24 cellular contexts compared by ENCODE assay signal in the genomic region with DNA sequence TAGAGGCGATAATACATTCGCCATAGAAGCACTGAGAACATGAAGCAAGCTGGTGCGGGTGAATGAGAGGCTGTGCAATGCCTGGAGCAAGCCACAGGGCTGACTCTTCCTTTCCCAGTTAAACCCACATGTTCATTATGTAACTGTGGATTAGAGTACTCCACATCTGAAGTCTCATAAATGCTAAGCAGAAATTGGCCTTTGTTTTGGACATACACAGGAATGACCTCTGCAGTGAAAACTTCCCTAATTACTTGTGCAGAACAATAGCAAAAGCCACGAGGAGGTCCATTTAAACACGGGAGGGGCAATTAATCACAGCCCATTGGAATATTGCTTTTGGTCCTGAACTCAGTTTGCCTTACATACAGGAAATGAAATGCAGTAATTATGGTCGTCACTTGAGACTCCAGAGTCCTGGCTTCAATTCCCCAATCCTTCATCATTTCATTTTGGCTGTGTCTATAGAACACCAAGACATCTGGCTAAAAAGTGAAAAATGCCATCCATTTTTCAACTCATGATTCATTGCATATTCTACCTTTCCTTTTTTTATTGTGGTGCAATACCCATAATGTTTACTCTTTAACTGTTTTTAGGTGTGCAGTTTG.
DNase-seq lines count a peak whose midpoint lies in the region; ATAC-seq and TF ChIP-seq lines count a peak whose summit lies in the region.
"Had no signal": no experiment of that assay in that cellular context is flagged by ENCODE, and none has a peak within 500 bp of the region (broad histone marks: within the 10 kb centered on the region; RNA-seq: fewer than 3 reads in every experiment).

No MANE protein-coding gene starts in this region.

- POLR2A ChIA-PET in activated CD4-positive, alpha-beta T cell treated with anti-CD3 and anti-CD28 coated beads for 36 hours (lab: Charles Lee) = no interaction called here

- no peaks in the 10 kb centered on the region for H3K9me3 Mint-ChIP-seq in activated CD4-positive, alpha-beta T cell treated with anti-CD3 and anti-CD28 coated beads for 36 hours (ENCODE audit: low read depth)
- H3K9me3 Mint-ChIP-seq: neural crest cell; stimulated activated naive CD8-positive, alpha-beta T cell treated with anti-CD3 and anti-CD28 coated beads, Interleukin-15, Interleukin-2, amounts not matched to agents 100 ng/mL and 50 ng/mL, for 24 hours; T-helper 2 cell treated with Interferon-gamma antibody and Interleukin-4, amounts not matched to agents 5 μg/mL and 100 μg/mL, for 36 hours; WTC11 had no signal

- intact Hi-C loops in left ventricle myocardium superior (cut with micrococcal nuclease) (no loop called here), right cardiac atrium (cut with DNase I) (no loop called here), thyroid gland (cut with DNase I) (no loop called here)
- intact Hi-C loops in activated CD4-positive, alpha-beta T cell treated with anti-CD3 and anti-CD28 coated beads for 36 hours (cut with DNase I, micrococcal nuclease) = no loop called here

- no peak overlapping the region for H3K27ac Mint-ChIP-seq in activated CD4-positive, alpha-beta T cell treated with anti-CD3 and anti-CD28 coated beads for 36 hours
- H3K27ac Mint-ChIP-seq: progenitor cell of endocrine pancreas; stimulated activated naive CD8-positive, alpha-beta T cell treated with anti-CD3 and anti-CD28 coated beads, Interleukin-15, Interleukin-2, amounts not matched to agents 100 ng/mL and 50 ng/mL, for 24 hours; T-helper 2 cell treated with Interferon-gamma antibody and Interleukin-4, amounts not matched to agents 5 μg/mL and 100 μg/mL, for 36 hours; WTC11 had no signal

- H3K27me3 Mint-ChIP-seq in activated CD4-positive, alpha-beta T cell treated with anti-CD3 and anti-CD28 coated beads for 36 hours = peaks cover 11% of the 10 kb centered on the region

- no peak overlapping the region for H3K4me3 Mint-ChIP-seq in activated CD4-positive, alpha-beta T cell treated with anti-CD3 and anti-CD28 coated beads for 36 hours
- H3K4me3 Mint-ChIP-seq: neural crest cell; stimulated activated naive CD8-positive, alpha-beta T cell treated with anti-CD3 and anti-CD28 coated beads, Interleukin-15, Interleukin-2, amounts not matched to agents 100 ng/mL and 50 ng/mL, for 24 hours; T-helper 2 cell treated with Interferon-gamma antibody and Interleukin-4, amounts not matched to agents 5 μg/mL and 100 μg/mL, for 36 hours; WTC11 had no signal

- H3K9ac ChIP-seq in adipocyte (ENCODE audit: low read length) = no peak overlapping the region

- H3K4me1 Mint-ChIP-seq in activated CD4-positive, alpha-beta T cell treated with anti-CD3 and anti-CD28 coated beads for 36 hours = no peaks in the 10 kb centered on the region

- 52% methylated on average over 6 of the region's 6 CpGs for WGBS in right cardiac atrium
- WGBS in thyroid gland, 2 donors = 63 to 70% methylated on average over 6 of the region's 6 CpGs

- H3K36me3 Mint-ChIP-seq in activated CD4-positive, alpha-beta T cell treated with anti-CD3 and anti-CD28 coated beads for 36 hours (ENCODE audit: low read depth) = no peaks in the 10 kb centered on the region
- H3K36me3 Mint-ChIP-seq: WTC11 had no signal

- no peaks in the 10 kb centered on the region for H3K27me3 ChIP-seq in right cardiac atrium (ENCODE audit: control insufficient read depth, insufficient read depth)
- peaks cover 3% of the 10 kb centered on the region for H3K27me3 ChIP-seq in adipocyte (replicated peaks; ENCODE audit: control insufficient read depth, insufficient read depth, low read length)
- no peaks in the 10 kb centered on the region for H3K27me3 ChIP-seq in thyroid gland
- H3K27me3 ChIP-seq: upper lobe of right lung had no signal

- TF ChIP-seq CTCF in fibroblast of the aortic adventitia (IDR thresholded peaks at IDR 0.05; ENCODE audit: insufficient read depth, low read length) = peak; percentile 44
- TF ChIP-seq CTCF in thyroid gland (IDR thresholded peaks at IDR 0.05) = no peak

- no peak for TF ChIP-seq POLR2A in thyroid gland (IDR thresholded peaks at IDR 0.05)

- H3K9me3 ChIP-seq in right cardiac atrium (ENCODE audit: control insufficient read depth, low read length) (no peaks in the 10 kb centered on the region), adipocyte (ENCODE audit: control insufficient read depth, low read length) (no peaks in the 10 kb centered on the region), thyroid gland (no peaks in the 10 kb centered on the region)
- H3K9me3 ChIP-seq: upper lobe of right lung had no signal

- no peak overlapping the region for H3K4me3 ChIP-seq in right cardiac atrium (ENCODE audit: low read length)
- no peak overlapping the region for H3K4me3 ChIP-seq in adipocyte (ENCODE audit: low read length)
- no peak overlapping the region for H3K4me3 ChIP-seq in fibroblast of the aortic adventitia (ENCODE audit: low read depth, low read length)
- H3K4me3 ChIP-seq in thyroid gland (replicated peaks in 1 of 3) = no peak overlapping the region
- H3K4me3 ChIP-seq: upper lobe of right lung had no signal

- ATAC-seq in left ventricle myocardium superior (peak; percentile 37), right cardiac atrium (no peak)
- ATAC-seq in activated CD4-positive, alpha-beta T cell treated with anti-CD3 and anti-CD28 coated beads for 36 hours = no peak
- ATAC-seq: SK-N-SH treated with all-trans-retinoic acid at 6 μM for 48 hours, upper lobe of right lung, WTC11 had no signal

- no peak overlapping the region for H3K27ac ChIP-seq in right cardiac atrium (ENCODE audit: low read length)
- H3K27ac ChIP-seq in thyroid gland = no peak overlapping the region
- H3K27ac ChIP-seq: C4-2B, upper lobe of right lung had no signal

- H3K4me1 ChIP-seq in right cardiac atrium (ENCODE audit: control insufficient read depth, insufficient read depth, low read length) (peaks cover 2% of the 10 kb centered on the region), adipocyte (ENCODE audit: control insufficient read depth, insufficient read depth, low read length) (peaks cover 26% of the 10 kb centered on the region), thyroid gland (peaks cover 0 to 3% of the 10 kb centered on the region in 2 donors)
- H3K4me1 ChIP-seq: upper lobe of right lung had no signal

- DNase-seq in left ventricle myocardium superior (no peak), right cardiac atrium (no peak), adipocyte (ENCODE audit: low read depth) (peak; percentile 68), fibroblast of the aortic adventitia (ENCODE audit: low read depth) (peak; percentile 95), SHP77 (lab: John Stamatoyannopoulos, UW) (no peak), thyroid gland (no peak), NOMO-1 treated with dmso at 0.1 percent for 144 hours (lab: John Stamatoyannopoulos, UW; ENCODE audit: unreplicated experiment) (no peak)
- DNase-seq in activated CD4-positive, alpha-beta T cell treated with anti-CD3 and anti-CD28 coated beads for 36 hours = no peak
- DNase-seq: activated CD4-positive, alpha-beta T cell treated with anti-CD3 and anti-CD28 coated beads, Interleukin-2, amount 50 U/mL, for 48 hours; activated gamma-delta T cell treated with Interleukin-2 at 50 U/mL for 16 hours; central memory CD4-positive, alpha-beta T cell; erythroblast; GF-D8; NCI-H82; small intestine; stimulated activated CD4-positive, alpha-beta T cell treated with anti-CD3 and anti-CD28 coated beads, Interleukin-2, amount 100 ng/mL, for 48 hours; upper lobe of right lung had no signal

- CTCF ChIA-PET in activated CD4-positive, alpha-beta T cell treated with anti-CD3 and anti-CD28 coated beads for 36 hours (lab: Charles Lee) = no interaction called here

- no peaks in the 10 kb centered on the region for H3K36me3 ChIP-seq in adipocyte (ENCODE audit: control insufficient read depth, insufficient read depth, low read length, severe bottlenecking)
- no peaks in the 10 kb centered on the region for H3K36me3 ChIP-seq in thyroid gland
- H3K36me3 ChIP-seq: upper lobe of right lung had no signal

Comparison
In these comparisons a context has a peak if more than half of its experiments do, and no peak if none do; other contexts are left out.
1. DNase-seq: peak in adipocyte (single experiment) and fibroblast of the aortic adventitia (single experiment); none in left ventricle myocardium superior (single experiment), right cardiac atrium (0 of 3), SHP77 (0 of 2), activated CD4-positive, alpha-beta T cell treated with anti-CD3 and anti-CD28 coated beads for 36 hours (single experiment), thyroid gland (0 of 2) and NOMO-1 treated with dmso at 0.1 percent for 144 hours (single experiment).